1 cellular context compared by ENCODE assay signal in genomic region chr11:553083-553948, GRCh38.
TF ChIP-seq lines count a peak whose summit lies in the region.

No MANE protein-coding gene starts in this region.

TF ChIP-seq in IMR-90, 13 proteins besides CTCF, POLR2A, EP300 and RAD21:
- TF ChIP-seq ELK1 (IDR thresholded peaks at IDR 0.05; ENCODE audit: borderline replicate concordance, low read depth, low read length) (no peak), CEBPB (IDR thresholded peaks at IDR 0.05; ENCODE audit: low read depth, low read length) (no peak), RCOR1 (IDR thresholded peaks at IDR 0.05; ENCODE audit: insufficient replicate concordance, low read length) (no peak), BHLHE40 (IDR thresholded peaks at IDR 0.05; ENCODE audit: low read depth, low read length) (no peak), SMC3 (IDR thresholded peaks at IDR 0.05; ENCODE audit: low read depth, low read length) (no peak)
- TF ChIP-seq, protein P1, sequence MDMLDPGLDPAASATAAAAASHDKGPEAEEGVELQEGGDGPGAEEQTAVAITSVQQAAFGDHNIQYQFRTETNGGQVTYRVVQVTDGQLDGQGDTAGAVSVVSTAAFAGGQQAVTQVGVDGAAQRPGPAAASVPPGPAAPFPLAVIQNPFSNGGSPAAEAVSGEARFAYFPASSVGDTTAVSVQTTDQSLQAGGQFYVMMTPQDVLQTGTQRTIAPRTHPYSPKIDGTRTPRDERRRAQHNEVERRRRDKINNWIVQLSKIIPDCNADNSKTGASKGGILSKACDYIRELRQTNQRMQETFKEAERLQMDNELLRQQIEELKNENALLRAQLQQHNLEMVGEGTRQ (IDR thresholded peaks at IDR 0.05; ENCODE audit: low read depth, low read length): no peak
